22 cellular contexts compared by ENCODE assay signal in the genomic region with DNA sequence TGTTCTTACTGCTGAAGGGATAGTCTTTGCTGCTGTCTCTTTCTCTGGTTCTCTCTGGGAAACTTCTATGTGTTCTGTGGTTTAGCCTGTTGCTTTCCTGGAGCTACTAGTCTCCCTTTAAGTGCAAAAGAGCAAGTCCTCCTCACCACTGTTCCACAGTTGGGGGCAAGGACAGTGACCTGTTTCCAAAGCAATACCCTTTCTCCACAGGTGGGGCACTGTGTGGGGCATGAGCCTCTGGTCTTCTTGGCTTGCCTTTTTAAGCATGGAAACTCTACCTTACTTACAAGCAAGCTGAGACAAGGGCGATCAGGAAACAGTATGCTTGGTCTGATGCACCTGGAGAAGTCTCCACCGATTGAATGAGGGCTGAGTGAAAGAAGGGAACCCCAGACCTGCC.
DNase-seq lines count a peak whose midpoint lies in the region; ATAC-seq, FAIRE-seq and TF ChIP-seq lines count a peak whose summit lies in the region.
"Had no signal": no experiment of that assay in that cellular context is flagged by ENCODE, and none has a peak within 500 bp of the region (broad histone marks: within the 10 kb centered on the region; RNA-seq: fewer than 3 reads in every experiment).

No MANE protein-coding gene starts in this region.

- CTCF ChIA-PET in HEK293T (lab: Yijun Ruan, JAX): interaction anchor here (1.0 kb wide), 1 partner anchor 16 kb away, joined by 3 read pairs; no protein-coding TSS in a partner anchor
- CTCF ChIA-PET in GM12878 (lab: Yijun Ruan, JAX): interaction anchor here (0.7 to 0.8 kb wide), 2 partner anchors 210 to 273 kb away, joined by 3 read pairs; no protein-coding TSS in a partner anchor

- H3K4me3 Mint-ChIP-seq in neural progenitor cell: no peak overlapping the region
- H3K4me3 Mint-ChIP-seq: B cell, CD14-positive monocyte, T-helper 17 cell had no signal

- H3K4me1 Mint-ChIP-seq in neural progenitor cell: peaks cover 3% of the 10 kb centered on the region
- H3K4me1 Mint-ChIP-seq: B cell, CD14-positive monocyte, T-helper 17 cell had no signal

- H3K27me3 ChIP-seq in GM12878 (replicated peaks in 1 of 2; ENCODE audit: control insufficient read depth in 2 of 2, insufficient read depth in 2 of 2, low read length in 1 of 2) (no peaks in the 10 kb centered on the region), neural progenitor cell (no peaks in the 10 kb centered on the region)

- H3K9me3 Mint-ChIP-seq in neural progenitor cell: no peaks in the 10 kb centered on the region
- H3K9me3 Mint-ChIP-seq: CD14-positive monocyte had no signal

- H3K27me3 Mint-ChIP-seq in neural progenitor cell (ENCODE audit: insufficient read depth, low read depth): peaks cover 3% of the 10 kb centered on the region
- H3K27me3 Mint-ChIP-seq: B cell had no signal

- H3F3A ChIP-seq in neural progenitor cell (ENCODE audit: low read depth): no peaks in the 10 kb centered on the region

- no peak for TF ChIP-seq RAD21 in GM12878 (IDR thresholded peaks at IDR 0.05; ENCODE audit: insufficient read depth, low read depth, low read length)

- no peak for TF ChIP-seq EP300 in GM12878 (IDR thresholded peaks at IDR 0.05; ENCODE audit: borderline replicate concordance in 1 of 2, control insufficient read depth in 1 of 2, low read depth in 2 of 2, low read length in 2 of 2)

- TF ChIP-seq CTCF in GM12872 (IDR thresholded peaks at IDR 0.05; ENCODE audit: insufficient read depth, low read depth, low read length): peak; percentile 20; the same call in 1 of the 3 replicates
- TF ChIP-seq CTCF in GM12878 (IDR thresholded peaks at IDR 0.05 in 2 of 3, conservative IDR thresholded peaks at IDR 0.05 in 1 of 3; ENCODE audit: control insufficient read depth in 2 of 3, extremely low read depth in 1 of 3, insufficient read depth in 1 of 3, low read depth in 3 of 3, low read length in 3 of 3): no peak
- TF ChIP-seq CTCF in neural progenitor cell (IDR thresholded peaks at IDR 0.05): no peak

- H3K27ac ChIP-seq in GM12878 (ENCODE audit: control insufficient read depth, insufficient read depth): no peak overlapping the region
- H3K27ac ChIP-seq in neural progenitor cell: no peak overlapping the region
- H3K27ac ChIP-seq: A549, PC-9, SK-N-MC had no signal

- intact Hi-C loops in GM12878 (cut with micrococcal nuclease; ENCODE audit: unreplicated experiment): no loop called here

- H3K9me3 ChIP-seq in GM12878 (replicated peaks; ENCODE audit: control insufficient read depth, insufficient read depth, low read length) (no peaks in the 10 kb centered on the region), neural progenitor cell (ENCODE audit: low read depth) (no peaks in the 10 kb centered on the region)
- H3K9me3 ChIP-seq: A549 had no signal

- DNase-seq in HEK293T (ENCODE audit: extremely low spot score) (peak; percentile 8), GM12878 (ENCODE audit: low read depth, low spot score) (no peak), neural progenitor cell (ENCODE audit: low spot score) (no peak), CD1c-positive myeloid dendritic cell (ENCODE audit: extremely low spot score) (no peak), mucosa of gallbladder (ENCODE audit: low spot score) (no peak)
- DNase-seq in effector CD8-positive, alpha-beta T cell (lab: John Stamatoyannopoulos, UW): no peak
- DNase-seq: H7, Kasumi-1, NCI-H1048, NCI-H1436, NCI-H1930, NCI-H69, PC-9, RPMI8226, SHP77, SW 1271, T-helper 17 cell had no signal

- SMC1A ChIA-PET in GM12878 (lab: Charles Lee; ENCODE audit: uncharacterized antibody, unreplicated experiment): no interaction called here

- H3K27ac Mint-ChIP-seq in neural progenitor cell: no peak overlapping the region
- H3K27ac Mint-ChIP-seq: B cell, CD14-positive monocyte, T-helper 17 cell had no signal

- in situ Hi-C loops in GM12878 (cut with MboI): no loop called here

- H3K4me2 ChIP-seq in GM12878 (ENCODE audit: control insufficient read depth, insufficient read depth): no peak overlapping the region
- H3K4me2 ChIP-seq in neural progenitor cell: no peak overlapping the region
- H3K4me2 ChIP-seq: A549, PC-9 had no signal

- no peak for FAIRE-seq in GM12878 (lab: Jason Lieb, UNC)
- FAIRE-seq: A549 had no signal

- H3K4me3 ChIP-seq in GM12878: no peak overlapping the region
- H3K4me3 ChIP-seq in neural progenitor cell: no peak overlapping the region
- H3K4me3 ChIP-seq: A549, PC-9, SK-N-MC had no signal

- H3K9ac ChIP-seq in GM12878 (ENCODE audit: control insufficient read depth, insufficient read depth, low read length): no peak overlapping the region
- H3K9ac ChIP-seq in neural progenitor cell: no peak overlapping the region

- H4K20me1 ChIP-seq in GM12878 (ENCODE audit: control insufficient read depth, insufficient read depth) (no peaks in the 10 kb centered on the region), neural progenitor cell (ENCODE audit: low read depth) (no peaks in the 10 kb centered on the region)

- BruUV-seq in GM12878 (replicated peaks; lab: Mats Ljungman, UMichigan): no TSS peak

- no peaks in the 10 kb centered on the region for H3K36me3 ChIP-seq in GM12878 (ENCODE audit: control insufficient read depth in 2 of 2, insufficient read depth in 2 of 2, low read length in 1 of 2)
- H3K36me3 ChIP-seq in neural progenitor cell: no peaks in the 10 kb centered on the region

- 12% methylated on average over 2 of the region's 2 CpGs for WGBS in GM12878 (ENCODE audit: insufficient coverage, insufficient replicate concordance, low lambda C conversion rate, missing lambda C conversion rate)

- RAD21 ChIA-PET in GM12878 (lab: Charles Lee; ENCODE audit: unreplicated experiment): no interaction called here

- ATAC-seq in GM12878: peak; percentile 45; the same call in 1 of the 3 replicates
- ATAC-seq: A549, T-helper 17 cell had no signal

- H3K4me1 ChIP-seq in GM12878 (ENCODE audit: control insufficient read depth, insufficient read depth, low read length) (no peaks in the 10 kb centered on the region), neural progenitor cell (no peaks in the 10 kb centered on the region)
- H3K4me1 ChIP-seq: A549 had no signal

- H3K36me3 Mint-ChIP-seq in neural progenitor cell: no peaks in the 10 kb centered on the region
- H3K36me3 Mint-ChIP-seq: CD14-positive monocyte had no signal

- no peak overlapping the region for H2AFZ ChIP-seq in GM12878 (ENCODE audit: control insufficient read depth, low read depth, low read length)
- H2AFZ ChIP-seq in neural progenitor cell (replicated peaks): peak overlapping the region; percentile 71
- H2AFZ ChIP-seq: PC-9 had no signal

- POLR2A ChIA-PET in HEK293T (lab: Yijun Ruan, JAX) (no interaction called here), GM12878 (lab: Charles Lee) (interaction anchor here (0.6 kb wide), 1 partner anchor 34 kb away, joined by 4 read pairs; no protein-coding TSS in a partner anchor)

- TF ChIP-seq POLR2A in GM12878 (IDR thresholded peaks at IDR 0.05; ENCODE audit: low read depth, low read length): no peak

- H3K79me2 ChIP-seq in GM12878 (ENCODE audit: control insufficient read depth, insufficient read depth, low read length): no peaks in the 10 kb centered on the region
- no peaks in the 10 kb centered on the region for H3K79me2 ChIP-seq in neural progenitor cell (ENCODE audit: low read depth)

TF ChIP-seq in HEK293T, 16 proteins besides CTCF, POLR2A, EP300 and RAD21:
- TF ChIP-seq ELF4 (IDR thresholded peaks at IDR 0.05): no peak
- TF ChIP-seq FOXM1 (IDR thresholded peaks at IDR 0.05; ENCODE audit: borderline replicate concordance): no peak

TF ChIP-seq in GM12878, 131 proteins besides CTCF, POLR2A, EP300 and RAD21 (continues in another document):
- no peak for TF ChIP-seq IRF4 (IDR thresholded peaks at IDR 0.05; ENCODE audit: low read depth, low read length)
- TF ChIP-seq TCF3 (IDR thresholded peaks at IDR 0.05; ENCODE audit: borderline replicate concordance, insufficient read depth, low read depth, low read length): no peak
- TF ChIP-seq, protein P1, sequence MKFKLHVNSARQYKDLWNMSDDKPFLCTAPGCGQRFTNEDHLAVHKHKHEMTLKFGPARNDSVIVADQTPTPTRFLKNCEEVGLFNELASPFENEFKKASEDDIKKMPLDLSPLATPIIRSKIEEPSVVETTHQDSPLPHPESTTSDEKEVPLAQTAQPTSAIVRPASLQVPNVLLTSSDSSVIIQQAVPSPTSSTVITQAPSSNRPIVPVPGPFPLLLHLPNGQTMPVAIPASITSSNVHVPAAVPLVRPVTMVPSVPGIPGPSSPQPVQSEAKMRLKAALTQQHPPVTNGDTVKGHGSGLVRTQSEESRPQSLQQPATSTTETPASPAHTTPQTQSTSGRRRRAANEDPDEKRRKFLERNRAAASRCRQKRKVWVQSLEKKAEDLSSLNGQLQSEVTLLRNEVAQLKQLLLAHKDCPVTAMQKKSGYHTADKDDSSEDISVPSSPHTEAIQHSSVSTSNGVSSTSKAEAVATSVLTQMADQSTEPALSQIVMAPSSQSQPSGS (IDR thresholded peaks at IDR 0.05; ENCODE audit: low read length): no peak
- no peak for TF ChIP-seq JUNB (IDR thresholded peaks at IDR 0.05)
- no peak for TF ChIP-seq GABPA (IDR thresholded peaks at IDR 0.05; ENCODE audit: low read depth)
- TF ChIP-seq, protein P2, sequence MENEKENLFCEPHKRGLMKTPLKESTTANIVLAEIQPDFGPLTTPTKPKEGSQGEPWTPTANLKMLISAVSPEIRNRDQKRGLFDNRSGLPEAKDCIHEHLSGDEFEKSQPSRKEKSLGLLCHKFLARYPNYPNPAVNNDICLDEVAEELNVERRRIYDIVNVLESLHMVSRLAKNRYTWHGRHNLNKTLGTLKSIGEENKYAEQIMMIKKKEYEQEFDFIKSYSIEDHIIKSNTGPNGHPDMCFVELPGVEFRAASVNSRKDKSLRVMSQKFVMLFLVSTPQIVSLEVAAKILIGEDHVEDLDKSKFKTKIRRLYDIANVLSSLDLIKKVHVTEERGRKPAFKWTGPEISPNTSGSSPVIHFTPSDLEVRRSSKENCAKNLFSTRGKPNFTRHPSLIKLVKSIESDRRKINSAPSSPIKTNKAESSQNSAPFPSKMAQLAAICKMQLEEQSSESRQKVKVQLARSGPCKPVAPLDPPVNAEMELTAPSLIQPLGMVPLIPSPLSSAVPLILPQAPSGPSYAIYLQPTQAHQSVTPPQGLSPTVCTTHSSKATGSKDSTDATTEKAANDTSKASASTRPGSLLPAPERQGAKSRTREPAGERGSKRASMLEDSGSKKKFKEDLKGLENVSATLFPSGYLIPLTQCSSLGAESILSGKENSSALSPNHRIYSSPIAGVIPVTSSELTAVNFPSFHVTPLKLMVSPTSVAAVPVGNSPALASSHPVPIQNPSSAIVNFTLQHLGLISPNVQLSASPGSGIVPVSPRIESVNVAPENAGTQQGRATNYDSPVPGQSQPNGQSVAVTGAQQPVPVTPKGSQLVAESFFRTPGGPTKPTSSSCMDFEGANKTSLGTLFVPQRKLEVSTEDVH (IDR thresholded peaks at IDR 0.05; ENCODE audit: low read depth, partially characterized antibody): no peak
